ENCODE assay signal across 28 cellular contexts in the genomic region with DNA sequence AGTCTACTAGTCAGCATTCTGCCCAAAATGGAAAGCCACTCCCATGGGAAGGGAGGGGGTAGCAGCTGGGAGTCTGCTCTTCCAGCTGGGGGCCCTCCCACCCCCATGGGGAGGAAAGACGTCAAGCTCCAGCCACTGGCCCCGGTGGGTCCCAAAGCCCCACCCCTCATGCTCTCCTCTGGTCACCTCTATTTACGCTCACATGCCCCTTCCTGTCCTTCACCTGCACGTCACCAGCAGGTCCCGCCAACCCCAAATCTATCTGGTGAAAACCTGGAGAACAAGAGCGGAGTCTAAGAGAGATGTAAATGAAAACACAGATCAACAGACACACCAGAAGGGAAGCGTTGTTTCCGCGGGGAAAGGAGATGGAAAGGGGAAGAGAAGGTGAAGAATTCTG. TPM values are rescaled to one million over a fixed set of nuclear protein-coding genes. Genes with fewer than 3 reads are reported as not detected.
A peak's percentile ranks its signal among the peaks of the same experiment; 100 is the strongest.
DNase-seq lines count a peak whose midpoint lies in the region; ATAC-seq, FAIRE-seq and TF ChIP-seq lines count a peak whose summit lies in the region.
"Had no signal": no experiment of that assay in that cellular context is flagged by ENCODE, and none has a peak within 500 bp of the region (broad histone marks: within the 10 kb centered on the region; RNA-seq: fewer than 3 reads in every experiment).

No MANE protein-coding gene starts in this region.

- ATAC-seq in activated naive CD8-positive, alpha-beta T cell treated with anti-CD3 and anti-CD28 coated beads, Interleukin-2, amount 50 U/mL, for 24 hours, result no peak
- ATAC-seq in gastroesophageal sphincter, result no peak
- ATAC-seq: activated T-cell treated with anti-CD3 and anti-CD28 coated beads, Interleukin-2, amount 50 U/mL, for 4 hours; effector memory CD8-positive, alpha-beta T cell; HCT116; Panc1; stimulated activated memory B cell treated with anti-CD40 and anti-IgM and Interleukin-4, amounts not matched to agents 10 μg/mL and 1 μg/mL and 100 μg/mL, for 72 hours had no signal

- peaks cover 3% of the 10 kb centered on the region for H3K9me3 Mint-ChIP-seq in activated T-cell treated with anti-CD3 and anti-CD28 coated beads, Interleukin-2, amount 50 U/mL, for 24 hours
- H3K9me3 Mint-ChIP-seq in activated naive CD8-positive, alpha-beta T cell treated with anti-CD3 and anti-CD28 coated beads, Interleukin-2, amount 50 U/mL, for 24 hours, result no peaks in the 10 kb centered on the region
- H3K9me3 Mint-ChIP-seq: activated T-cell treated with anti-CD3 and anti-CD28 coated beads, Interleukin-2, amount 50 U/mL, for 4 hours; CD4-positive, alpha-beta T cell had no signal

- peaks cover 0 to 9% (median 7%) of the 10 kb centered on the region in 4 donors for H3K4me1 ChIP-seq in esophagus muscularis mucosa
- H3K4me1 ChIP-seq in gastroesophageal sphincter, result peaks cover 0 to 8% (median 0%) of the 10 kb centered on the region in 3 donors
- H3K4me1 ChIP-seq: breast epithelium, uterus had no signal

- intact Hi-C loops in esophagus muscularis mucosa (cut with DNase I), result loop anchor here (10.0 kb wide), 1 partner anchor 305 kb away; no protein-coding TSS in a partner anchor
- intact Hi-C loops in posterior vena cava (cut with DNase I), result loop anchor here (5.0 kb wide), 3 partner anchors 437 to 532 kb away; no protein-coding TSS in a partner anchor

- H3K27me3 ChIP-seq in esophagus muscularis mucosa (no peaks in the 10 kb centered on the region), gastroesophageal sphincter (no peaks in the 10 kb centered on the region)
- H3K27me3 ChIP-seq: breast epithelium, SJSA1, suprapubic skin, uterus had no signal

- no peak overlapping the region for H3K4me3 ChIP-seq in esophagus muscularis mucosa
- no peak overlapping the region for H3K4me3 ChIP-seq in gastroesophageal sphincter
- H3K4me3 ChIP-seq: breast epithelium, SJSA1, suprapubic skin, uterus had no signal

- no peaks in the 10 kb centered on the region for H3K27me3 Mint-ChIP-seq in activated T-cell treated with anti-CD3 and anti-CD28 coated beads, Interleukin-2, amount 50 U/mL, for 24 hours
- H3K27me3 Mint-ChIP-seq in activated naive CD8-positive, alpha-beta T cell treated with anti-CD3 and anti-CD28 coated beads, Interleukin-2, amount 50 U/mL, for 24 hours, result no peaks in the 10 kb centered on the region
- H3K27me3 Mint-ChIP-seq: CD4-positive, alpha-beta T cell; stimulated activated memory B cell treated with anti-CD40 and anti-IgM and Interleukin-4, amounts not matched to agents 10 μg/mL and 1 μg/mL and 100 μg/mL, for 72 hours had no signal

- H3K36me3 ChIP-seq in esophagus muscularis mucosa (peaks cover 10 to 35% (median 30%) of the 10 kb centered on the region in 4 donors), gastroesophageal sphincter (peaks cover 0 to 44% of the 10 kb centered on the region in 2 donors)
- H3K36me3 ChIP-seq: breast epithelium, uterus had no signal

- no peak for TF ChIP-seq EP300 in esophagus muscularis mucosa (IDR thresholded peaks at IDR 0.05)
- no peak for TF ChIP-seq EP300 in gastroesophageal sphincter (IDR thresholded peaks at IDR 0.05)

- FAIRE-seq in HTR-8/SVneo (lab: Jason Lieb, UNC), result peak; percentile 82
- FAIRE-seq: colon had no signal

- H3K27ac ChIP-seq in esophagus muscularis mucosa (replicated peaks in 1 of 4) (no peak overlapping the region), gastroesophageal sphincter (no peak overlapping the region)
- H3K27ac ChIP-seq: breast epithelium, SJSA1, suprapubic skin, uterus had no signal

- DNase-seq in activated T-cell treated with anti-CD3 and anti-CD28 coated beads, Interleukin-2, amount 50 U/mL, for 24 hours, result peak; percentile 7
- no peak for DNase-seq in activated T-cell treated with anti-CD3 and anti-CD28 coated beads, Interleukin-2, amount 50 U/mL, for 1 hour
- DNase-seq in HTR-8/SVneo (ENCODE audit: insufficient read length, low spot score) (no peak), esophagus muscularis mucosa (ENCODE audit: extremely low spot score) (peak; percentile 85), posterior vena cava (ENCODE audit: low spot score) (peak; percentile 71), midbrain (lab: John Stamatoyannopoulos, UW) (no peak)
- no peak for DNase-seq in activated naive CD8-positive, alpha-beta T cell treated with anti-CD3 and anti-CD28 coated beads, Interleukin-2, amount 50 U/mL, for 24 hours
- DNase-seq: activated CD4-positive, alpha-beta T cell treated with anti-CD3 and anti-CD28 coated beads, Interleukin-2, amount 50 U/mL, for 4 hours; activated naive CD4-positive, alpha-beta T cell treated with Interleukin-2 at 50 U/mL for 16 hours; activated T-cell treated with anti-CD3 and anti-CD28 coated beads, Interleukin-2, amount 50 U/mL, for 4 hours; amniotic stem cell; effector memory CD8-positive, alpha-beta T cell; GF-D8; KBM-7 had no signal

- H3K4me1 Mint-ChIP-seq in activated T-cell treated with anti-CD3 and anti-CD28 coated beads, Interleukin-2, amount 50 U/mL, for 24 hours (ENCODE audit: low read depth), result peaks cover 5% of the 10 kb centered on the region
- peaks cover 4% of the 10 kb centered on the region for H3K4me1 Mint-ChIP-seq in activated naive CD8-positive, alpha-beta T cell treated with anti-CD3 and anti-CD28 coated beads, Interleukin-2, amount 50 U/mL, for 24 hours

- no peak overlapping the region for H3K4me3 Mint-ChIP-seq in activated T-cell treated with anti-CD3 and anti-CD28 coated beads, Interleukin-2, amount 50 U/mL, for 24 hours
- no peak overlapping the region for H3K4me3 Mint-ChIP-seq in activated naive CD8-positive, alpha-beta T cell treated with anti-CD3 and anti-CD28 coated beads, Interleukin-2, amount 50 U/mL, for 24 hours
- H3K4me3 Mint-ChIP-seq: activated T-cell treated with anti-CD3 and anti-CD28 coated beads, Interleukin-2, amount 50 U/mL, for 4 hours; CD4-positive, alpha-beta T cell; effector memory CD8-positive, alpha-beta T cell; stimulated activated memory B cell treated with anti-CD40 and anti-IgM and Interleukin-4, amounts not matched to agents 10 μg/mL and 1 μg/mL and 100 μg/mL, for 72 hours; T-helper 1 cell treated with Interleukin-12 subunit alpha and Interleukin-12 subunit beta and Interleukin-4 antibody, amounts not matched to agents 30 μg/mL and 1 μg/mL, for 36 hours had no signal

- TF ChIP-seq POLR2A in esophagus muscularis mucosa (IDR thresholded peaks at IDR 0.05; ENCODE audit: low read depth), result no peak
- no peak for TF ChIP-seq POLR2A in gastroesophageal sphincter (IDR thresholded peaks at IDR 0.05)

- H3K27ac Mint-ChIP-seq in activated T-cell treated with anti-CD3 and anti-CD28 coated beads, Interleukin-2, amount 50 U/mL, for 24 hours, result no peak overlapping the region
- H3K27ac Mint-ChIP-seq in activated naive CD8-positive, alpha-beta T cell treated with anti-CD3 and anti-CD28 coated beads, Interleukin-2, amount 50 U/mL, for 24 hours, result no peak overlapping the region
- H3K27ac Mint-ChIP-seq: CD4-positive, alpha-beta T cell; effector memory CD8-positive, alpha-beta T cell; progenitor cell of endocrine pancreas; stimulated activated memory B cell treated with anti-CD40 and anti-IgM and Interleukin-4, amounts not matched to agents 10 μg/mL and 1 μg/mL and 100 μg/mL, for 72 hours; T-helper 1 cell treated with Interleukin-12 subunit alpha and Interleukin-12 subunit beta and Interleukin-4 antibody, amounts not matched to agents 30 μg/mL and 1 μg/mL, for 36 hours had no signal

- no peaks in the 10 kb centered on the region for H3K9me3 ChIP-seq in esophagus muscularis mucosa
- no peaks in the 10 kb centered on the region for H3K9me3 ChIP-seq in gastroesophageal sphincter
- H3K9me3 ChIP-seq: suprapubic skin, uterus had no signal

- no peak for TF ChIP-seq CTCF in esophagus muscularis mucosa (IDR thresholded peaks at IDR 0.05)
- no peak for TF ChIP-seq CTCF in gastroesophageal sphincter (IDR thresholded peaks at IDR 0.05)

- peaks cover 6% of the 10 kb centered on the region for H3K36me3 Mint-ChIP-seq in activated T-cell treated with anti-CD3 and anti-CD28 coated beads, Interleukin-2, amount 50 U/mL, for 24 hours (ENCODE audit: low read depth)
- peaks cover 2% of the 10 kb centered on the region for H3K36me3 Mint-ChIP-seq in activated naive CD8-positive, alpha-beta T cell treated with anti-CD3 and anti-CD28 coated beads, Interleukin-2, amount 50 U/mL, for 24 hours (ENCODE audit: low read depth)

- WGBS in esophagus muscularis mucosa, result 69% methylated on average over 8 of the region's 9 CpGs
- 33 to 77% methylated on average over 1 to 4 of the region's 9 CpGs for WGBS in gastroesophageal sphincter (ENCODE audit: low coverage in 1 of 2), 2 donors

RNA-seq across cellular contexts. Expression of a gene that starts 30.0 kb away (rescaled TPM):
- total RNA-seq in esophagus muscularis mucosa (under 1 TPM in 2 of 4 donors, not detected in 2; 0.33 to 0.75 TPM), posterior vena cava (under 1 TPM; 0.24 to 0.37 TPM), gastroesophageal sphincter (under 1 TPM in 2 of 4 donors, not detected in 2; 0.08 to 0.32 TPM)
- total RNA-seq: glomerular endothelial cell, NCI-H460, progenitor cell of endocrine pancreas, SJSA1 had no signal

RNA-seq across cellular contexts. Expression of a gene that starts 59.5 kb away (rescaled TPM):
- 10 to 100 TPM; 10.4 to 37.8 (median 17.4) TPM for total RNA-seq in esophagus muscularis mucosa
- total RNA-seq in posterior vena cava, result 10 to 100 TPM; 45.6 to 55.6 TPM
- 10 to 100 TPM in 3 of 4 donors, 1 to 10 TPM in 1; 9.6 to 47.5 (median 18.9) TPM for total RNA-seq in gastroesophageal sphincter

Comparison
In these comparisons a context has a peak if more than half of its experiments do, and no peak if none do; other contexts are left out.
1. DNase-seq: peak in activated T-cell treated with anti-CD3 and anti-CD28 coated beads, Interleukin-2, amount 50 U/mL, for 24 hours (single experiment), esophagus muscularis mucosa (single experiment) and posterior vena cava (single experiment); none in activated T-cell treated with anti-CD3 and anti-CD28 coated beads, Interleukin-2, amount 50 U/mL, for 1 hour (single experiment), HTR-8/SVneo (single experiment), activated naive CD8-positive, alpha-beta T cell treated with anti-CD3 and anti-CD28 coated beads, Interleukin-2, amount 50 U/mL, for 24 hours (single experiment) and midbrain (single experiment).